In genomic region chr11:608751-609354, GRCh38 we compare ENCODE assay signal across 1 cellular context.
A peak's percentile ranks its signal among the peaks of the same experiment; 100 is the strongest.
TF ChIP-seq lines count a peak whose summit lies in the region.

No MANE protein-coding gene starts in this region.

TF ChIP-seq in H1, 55 proteins besides CTCF, POLR2A, EP300 and RAD21:
- TF ChIP-seq KDM5A (IDR thresholded peaks at IDR 0.05; ENCODE audit: low read length) = no peak
- 0 out of 2 replicates have a peak, but pooled peaks have one; percentile 17 for TF ChIP-seq POLR2AphosphoS5 (IDR thresholded peaks at IDR 0.05; ENCODE audit: low read depth, low read length)
